In the genomic region with DNA sequence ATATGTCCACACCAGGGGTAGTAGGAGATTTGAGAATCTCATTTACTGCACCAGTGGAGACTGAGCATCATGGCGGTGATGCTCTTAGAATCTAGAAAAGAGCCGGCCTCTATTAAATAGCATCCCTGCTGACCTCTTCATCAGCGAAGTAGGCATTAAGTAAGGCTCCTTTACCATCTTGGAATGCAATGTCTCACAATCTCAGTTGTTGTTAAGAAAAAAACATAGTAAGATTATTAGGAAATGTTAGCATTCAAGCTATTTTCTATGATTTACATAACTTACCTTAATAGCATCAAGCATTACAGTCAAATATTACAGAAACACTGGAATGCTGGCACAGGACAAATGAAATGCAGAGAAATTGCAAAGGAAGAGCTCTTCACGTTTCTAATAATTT, we compare ENCODE assay signal across 23 cellular contexts. TPM values are rescaled to one million over a fixed set of nuclear protein-coding genes. Genes with fewer than 3 reads are reported as not detected.
DNase-seq lines count a peak whose midpoint lies in the region; ATAC-seq and TF ChIP-seq lines count a peak whose summit lies in the region.
"Had no signal": no experiment of that assay in that cellular context is flagged by ENCODE, and none has a peak within 500 bp of the region (broad histone marks: within the 10 kb centered on the region; RNA-seq: fewer than 3 reads in every experiment).

No MANE protein-coding gene starts in this region.

- H3K4me2 ChIP-seq in neural progenitor cell: peak overlapping the region; percentile 4
- H3K4me2 ChIP-seq: BLaER1 had no signal

- H4K20me1 ChIP-seq in neural progenitor cell (ENCODE audit: low read depth): no peaks in the 10 kb centered on the region

- no peak overlapping the region for H3K27ac ChIP-seq in neural progenitor cell
- H3K27ac ChIP-seq: BLaER1 had no signal

- peaks cover 8% of the 10 kb centered on the region for H3K4me1 Mint-ChIP-seq in neural progenitor cell
- H3K4me1 Mint-ChIP-seq: CD14-positive monocyte had no signal

- TF ChIP-seq CTCF in neural progenitor cell (IDR thresholded peaks at IDR 0.05): no peak

- H3K4me3 ChIP-seq in neural progenitor cell: no peak overlapping the region
- H3K4me3 ChIP-seq: BLaER1 had no signal

- no peaks in the 10 kb centered on the region for H3K9me3 Mint-ChIP-seq in neural progenitor cell
- H3K9me3 Mint-ChIP-seq: CD14-positive monocyte; CD4-positive, alpha-beta memory T cell; CD4-positive, CD25-positive, alpha-beta regulatory T cell; CD8-positive, alpha-beta memory T cell had no signal

- H3K4me1 ChIP-seq in neural progenitor cell: peaks cover 9% of the 10 kb centered on the region
- H3K4me1 ChIP-seq: BE2C, BLaER1 had no signal

- DNase-seq in G401 (ENCODE audit: low spot score): peak; percentile 62
- peak; percentile 17 for DNase-seq in NCI-H2227 (lab: John Stamatoyannopoulos, UW; ENCODE audit: unreplicated experiment)
- peak; percentile 55 for DNase-seq in cerebellar cortex (ENCODE audit: low spot score)
- peak; percentile 38 for DNase-seq in neural progenitor cell (ENCODE audit: low spot score)
- no peak for DNase-seq in medulla oblongata (ENCODE audit: extremely low spot score)
- DNase-seq in NCI-H1092 (lab: John Stamatoyannopoulos, UW): no peak
- DNase-seq: 8988T; ACHN; BE2C; CD4-positive, alpha-beta memory T cell; CD4-positive, CD25-positive, alpha-beta regulatory T cell; CD8-positive, alpha-beta memory T cell; COR-L47; DMS 273 treated with DMSO at 0.1 percent for 48 hours; DMS153; DMS53; DMS79; DND-41; EL; GF-D8 had no signal

- H3K27me3 ChIP-seq in neural progenitor cell: no peaks in the 10 kb centered on the region
- H3K27me3 ChIP-seq: BE2C, BLaER1 had no signal

- H3K36me3 ChIP-seq in neural progenitor cell: no peaks in the 10 kb centered on the region

- H3K27me3 Mint-ChIP-seq in neural progenitor cell (ENCODE audit: insufficient read depth, low read depth): no peaks in the 10 kb centered on the region
- H3K27me3 Mint-ChIP-seq: CD4-positive, alpha-beta memory T cell; CD4-positive, CD25-positive, alpha-beta regulatory T cell; CD8-positive, alpha-beta memory T cell had no signal

- H3K36me3 Mint-ChIP-seq in neural progenitor cell: peaks cover 2% of the 10 kb centered on the region

- in situ Hi-C loops in G401 (cut with HindIII; ENCODE audit: low sequenced_read_pairs): no loop called here

- no peak for ATAC-seq in HG02970 (IDR thresholded peaks at IDR 0.05; ENCODE audit: low FRiP score, unreplicated experiment)

- H3K9me3 ChIP-seq in neural progenitor cell (ENCODE audit: low read depth): no peaks in the 10 kb centered on the region
- H3K9me3 ChIP-seq: BE2C, BLaER1 had no signal

- no peak overlapping the region for H2AFZ ChIP-seq in neural progenitor cell (replicated peaks)

- no peaks in the 10 kb centered on the region for H3F3A ChIP-seq in neural progenitor cell (ENCODE audit: low read depth)

- no peak overlapping the region for H3K4me3 Mint-ChIP-seq in neural progenitor cell
- H3K4me3 Mint-ChIP-seq: CD14-positive monocyte; CD4-positive, alpha-beta memory T cell; CD4-positive, CD25-positive, alpha-beta regulatory T cell; CD8-positive, alpha-beta memory T cell had no signal

- H3K9ac ChIP-seq in neural progenitor cell: no peak overlapping the region
- H3K9ac ChIP-seq: BLaER1 had no signal

- H3K79me2 ChIP-seq in neural progenitor cell (ENCODE audit: low read depth): no peaks in the 10 kb centered on the region

- H3K27ac Mint-ChIP-seq in neural progenitor cell: no peak overlapping the region
- H3K27ac Mint-ChIP-seq: CD14-positive monocyte; CD4-positive, alpha-beta memory T cell; CD8-positive, alpha-beta memory T cell had no signal

RNA-seq across cellular contexts. Expression of gene ORC5, which starts 54.5 kb away (rescaled TPM):
- 33.8 and 79.2 TPM in 2 replicates for total RNA-seq in G401 (2014; rRNA removed; shearing (Covaris generic))
- total RNA-seq in neural progenitor cell (ENCODE audit: low replicate concordance): 14.4 and 14.9 TPM in 2 replicates

Comparison
In these comparisons a context has a peak if more than half of its experiments do, and no peak if none do; other contexts are left out.
1. DNase-seq: peak in G401 (single experiment), NCI-H2227 (single experiment), cerebellar cortex (single experiment) and neural progenitor cell (single experiment); none in medulla oblongata (single experiment) and NCI-H1092 (single experiment).